14 cellular contexts compared by ENCODE assay signal in genomic region chr16:8858994-8859912, GRCh38. TPM values are rescaled to one million over a fixed set of nuclear protein-coding genes. Genes with fewer than 3 reads are reported as not detected.
A peak's percentile ranks its signal among the peaks of the same experiment; 100 is the strongest.
DNase-seq lines count a peak whose midpoint lies in the region; ATAC-seq and TF ChIP-seq lines count a peak whose summit lies in the region.
"Had no signal": no experiment of that assay in that cellular context is flagged by ENCODE, and none has a peak within 500 bp of the region (broad histone marks: within the 10 kb centered on the region; RNA-seq: fewer than 3 reads in every experiment).

No MANE protein-coding gene starts in this region.

- no peak for TF ChIP-seq CTCF in HFFc6 (IDR thresholded peaks at IDR 0.05)
- no peak for TF ChIP-seq CTCF in esophagus muscularis mucosa (IDR thresholded peaks at IDR 0.05)
- TF ChIP-seq CTCF in osteocyte (IDR thresholded peaks at IDR 0.05), result no peak

- peaks cover 39% of the 10 kb centered on the region for H3K79me2 ChIP-seq in Karpas-422 (ENCODE audit: low read length)

- H3K27me3 ChIP-seq in BLaER1, result no peaks in the 10 kb centered on the region
- H3K27me3 ChIP-seq in esophagus muscularis mucosa, result no peaks in the 10 kb centered on the region
- H3K27me3 ChIP-seq in Karpas-422 (ENCODE audit: low read length), result no peaks in the 10 kb centered on the region

- no peak for ATAC-seq in GM21723 (IDR thresholded peaks at IDR 0.05; ENCODE audit: unreplicated experiment)
- ATAC-seq: esophagus mucosa had no signal

- no peaks in the 10 kb centered on the region for H3K9me2 ChIP-seq in Karpas-422 (replicated peaks; ENCODE audit: insufficient read depth, low read length)

- peak overlapping the region; percentile 96 for H3K4me2 ChIP-seq in BLaER1
- no peak overlapping the region for H3K4me2 ChIP-seq in Karpas-422 (ENCODE audit: low read depth, low read length, poor library complexity, severe bottlenecking)

- 91% methylated on average over 21 of the region's 31 CpGs for WGBS in esophagus muscularis mucosa

- no peak overlapping the region for H2AFZ ChIP-seq in Karpas-422 (ENCODE audit: low read length)

- H4K20me1 ChIP-seq in BLaER1 (peaks cover 79% of the 10 kb centered on the region), Karpas-422 (ENCODE audit: insufficient read depth, low read depth, low read length) (peaks cover 15% of the 10 kb centered on the region)

- H3K36me3 Mint-ChIP-seq in HFFc6 (ENCODE audit: low read depth) (peaks cover 30% of the 10 kb centered on the region), osteocyte (ENCODE audit: unreplicated experiment) (peaks cover 18% of the 10 kb centered on the region)

- no peaks in the 10 kb centered on the region for H3K9me3 ChIP-seq in BLaER1
- no peaks in the 10 kb centered on the region for H3K9me3 ChIP-seq in esophagus muscularis mucosa
- no peaks in the 10 kb centered on the region for H3K9me3 ChIP-seq in Karpas-422 (ENCODE audit: low read length)

- peak overlapping the region; percentile 43 for H3K9ac ChIP-seq in BLaER1
- H3K9ac ChIP-seq in Karpas-422 (ENCODE audit: low read length), result no peak overlapping the region

- H3K27ac Mint-ChIP-seq in HFFc6 (peak overlapping the region; percentile 36; the same call in 1 of the 2 replicates), osteocyte (ENCODE audit: unreplicated experiment) (peak overlapping the region; percentile 74)
- H3K27ac Mint-ChIP-seq: activated CD4-positive, alpha-beta T cell treated with anti-CD3 and anti-CD28 coated beads, Interleukin-2, amount 10 ng/mL, durations not matched to agents 24 days and 14 days had no signal

- H3K27ac ChIP-seq in BLaER1, result peak overlapping the region; percentile 76
- H3K27ac ChIP-seq in esophagus muscularis mucosa (replicated peaks in 1 of 4), result peak overlapping the region; percentile 54 to 80 (median 64)
- no peak overlapping the region for H3K27ac ChIP-seq in Karpas-422 (ENCODE audit: low read length)
- H3K27ac ChIP-seq: C4-2B had no signal

- DNase-seq in HFFc6 (no peak), esophagus muscularis mucosa (ENCODE audit: extremely low spot score) (no peak), osteocyte (ENCODE audit: extremely low spot score, unreplicated experiment) (no peak), islet precursor cell (no peak), NCI-H82 treated with DMSO at 0.1 percent for 48 hours (lab: John Stamatoyannopoulos, UW; ENCODE audit: unreplicated experiment) (no peak), Karpas-422 (no peak)
- DNase-seq: activated CD4-positive, alpha-beta T cell treated with anti-CD3 and anti-CD28 coated beads, Interleukin-2, amount 10 ng/mL, durations not matched to agents 24 days and 14 days; activated naive CD4-positive, alpha-beta T cell treated with Interleukin-2 at 50 U/mL for 16 hours; NCI-H524 had no signal

- peaks cover 100% of the 10 kb centered on the region for H3K4me1 ChIP-seq in BLaER1
- H3K4me1 ChIP-seq in esophagus muscularis mucosa, result peaks cover 46 to 74% (median 62%) of the 10 kb centered on the region in 4 donors
- H3K4me1 ChIP-seq in Karpas-422 (ENCODE audit: low read length), result peaks cover 14% of the 10 kb centered on the region

- no peak overlapping the region for H3K4me3 Mint-ChIP-seq in HFFc6
- H3K4me3 Mint-ChIP-seq in osteocyte (ENCODE audit: unreplicated experiment), result peak overlapping the region; percentile 47
- H3K4me3 Mint-ChIP-seq: activated CD4-positive, alpha-beta T cell treated with anti-CD3 and anti-CD28 coated beads, Interleukin-2, amount 10 ng/mL, durations not matched to agents 24 days and 14 days had no signal

- TF ChIP-seq EP300 in esophagus muscularis mucosa (IDR thresholded peaks at IDR 0.05), result no peak

- peaks cover 90% of the 10 kb centered on the region for H3K36me3 ChIP-seq in BLaER1
- peaks cover 0 to 45% (median 38%) of the 10 kb centered on the region in 4 donors for H3K36me3 ChIP-seq in esophagus muscularis mucosa
- peaks cover 13% of the 10 kb centered on the region; the same call in 1 of the 2 replicates for H3K36me3 ChIP-seq in Karpas-422 (ENCODE audit: insufficient read depth, low read length)

- H3K27me3 Mint-ChIP-seq in HFFc6 (ENCODE audit: insufficient read depth), result peaks cover 21% of the 10 kb centered on the region
- H3K27me3 Mint-ChIP-seq in osteocyte (ENCODE audit: unreplicated experiment), result no peaks in the 10 kb centered on the region
- H3K27me3 Mint-ChIP-seq: activated CD4-positive, alpha-beta T cell treated with anti-CD3 and anti-CD28 coated beads, Interleukin-2, amount 10 ng/mL, durations not matched to agents 24 days and 14 days had no signal

- H3K4me3 ChIP-seq in BLaER1 (no peak overlapping the region), esophagus muscularis mucosa (peak overlapping the region in 1 of 4 donors; percentile 14), Karpas-422 (ENCODE audit: low read length) (no peak overlapping the region)

- H3K9me3 Mint-ChIP-seq in HFFc6, result no peaks in the 10 kb centered on the region
- H3K9me3 Mint-ChIP-seq in osteocyte (ENCODE audit: unreplicated experiment), result no peaks in the 10 kb centered on the region
- H3K9me3 Mint-ChIP-seq: activated CD4-positive, alpha-beta T cell treated with anti-CD3 and anti-CD28 coated beads, Interleukin-2, amount 10 ng/mL, durations not matched to agents 24 days and 14 days had no signal

- H3K4me1 Mint-ChIP-seq in HFFc6 (ENCODE audit: low read depth), result peaks cover 30% of the 10 kb centered on the region
- peaks cover 52% of the 10 kb centered on the region for H3K4me1 Mint-ChIP-seq in osteocyte (ENCODE audit: unreplicated experiment)

- intact Hi-C loops in esophagus muscularis mucosa (cut with DNase I), result no loop called here

- no peak for TF ChIP-seq POLR2A in esophagus muscularis mucosa (IDR thresholded peaks at IDR 0.05; ENCODE audit: low read depth)

RNA-seq across cellular contexts. Expression of gene CARHSP1, which starts 9.6 kb away (rescaled TPM):
- 100 to 1,000 TPM in 3 of 6 experiments, 10 to 100 TPM in 3; 91.4 to 114 (median 97.9) TPM for total RNA-seq in HFFc6 (2021; fragmentation: NEBNext Ultra II Directional; extraction: Animal tissue kit (Norgen Biotek cat#: 25700))
- total RNA-seq in esophagus muscularis mucosa, result 10 to 100 TPM; 33.2 to 95.8 (median 73.9) TPM
- total RNA-seq in osteocyte, result 69.6 and 70.2 TPM in 2 replicates
- total RNA-seq in Karpas-422 (2014; rRNA removed; shearing (Covaris generic); ENCODE audit: low replicate concordance), result 48.3 and 64.4 TPM in 2 replicates

RNA-seq across cellular contexts. Expression of gene LITAFD, which starts 22.9 kb away (rescaled TPM):
- not detected for total RNA-seq in HFFc6 (2021; fragmentation: NEBNext Ultra II Directional; extraction: Animal tissue kit (Norgen Biotek cat#: 25700))
- total RNA-seq in esophagus muscularis mucosa (not detected), osteocyte (not detected in 2 replicates)
- 0.45 TPM in 1 of 2 replicates, not detected in the other for total RNA-seq in Karpas-422 (2014; rRNA removed; shearing (Covaris generic); ENCODE audit: low replicate concordance)
- total RNA-seq: activated CD4-positive, alpha-beta T cell treated with anti-CD3 and anti-CD28 coated beads, Interleukin-2, amount 10 ng/mL, durations not matched to agents 24 days and 14 days; esophagus mucosa; mononuclear cell had no signal
